ENCODE assay signal across 10 cellular contexts in the genomic region with DNA sequence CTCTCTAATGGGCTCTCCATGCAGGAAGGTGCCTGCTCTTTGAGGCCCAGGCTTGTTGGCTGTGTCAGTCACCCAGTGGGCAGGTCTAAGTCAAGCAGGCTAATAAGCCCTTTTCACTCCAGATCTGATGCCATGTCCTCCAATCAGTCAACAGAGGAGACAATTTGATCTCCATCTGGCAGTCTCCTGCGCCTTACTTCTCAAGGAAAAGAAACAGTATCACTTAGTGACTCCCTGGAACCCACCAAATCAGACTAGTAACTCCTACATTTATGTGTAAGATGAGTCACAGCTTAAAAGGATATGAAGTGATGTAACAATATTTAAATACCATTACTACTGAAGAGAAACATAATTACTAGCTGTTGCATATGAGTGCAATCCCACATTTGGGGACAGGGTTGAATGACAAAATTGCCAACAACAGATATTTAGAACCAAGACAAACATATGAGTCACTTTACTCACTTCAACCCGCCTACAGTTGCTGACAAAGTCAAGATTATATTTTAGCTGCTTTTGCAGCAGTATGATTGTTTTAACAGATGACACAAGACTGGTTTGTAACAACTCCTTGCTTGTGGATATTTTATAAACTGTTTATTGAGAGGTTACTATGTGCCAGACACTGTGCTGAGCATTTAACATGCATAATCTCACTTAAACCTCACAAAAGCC.
DNase-seq lines count a peak whose midpoint lies in the region; ATAC-seq, FAIRE-seq and TF ChIP-seq lines count a peak whose summit lies in the region.
"Had no signal": no experiment of that assay in that cellular context is flagged by ENCODE, and none has a peak within 500 bp of the region (broad histone marks: within the 10 kb centered on the region; RNA-seq: fewer than 3 reads in every experiment).

No MANE protein-coding gene starts in this region.

- POLR2A ChIA-PET in A549 (lab: Yijun Ruan, JAX), result no interaction called here
- POLR2A ChIA-PET in activated CD4-positive, alpha-beta T cell treated with anti-CD3 and anti-CD28 coated beads, Interleukin-2, amount 10 ng/mL, durations not matched to agents 7 days and 5 days (lab: Charles Lee), result no interaction called here

- TF ChIP-seq POLR2A in A549 (IDR thresholded peaks at IDR 0.05; ENCODE audit: low read length), result no peak

- CTCF ChIA-PET in A549 (lab: Yijun Ruan, JAX), result interaction anchor here (0.8 kb wide), 1 partner anchor 23 kb away, joined by 3 read pairs; no protein-coding TSS in a partner anchor
- CTCF ChIA-PET in activated CD4-positive, alpha-beta T cell treated with anti-CD3 and anti-CD28 coated beads, Interleukin-2, amount 10 ng/mL, durations not matched to agents 7 days and 5 days (lab: Charles Lee), result no interaction called here

- H3K27ac Mint-ChIP-seq in activated CD4-positive, alpha-beta T cell treated with anti-CD3 and anti-CD28 coated beads, Interleukin-2, amount 10 ng/mL, durations not matched to agents 7 days and 5 days, result no peak overlapping the region

- TF ChIP-seq CTCF in A549 (IDR thresholded peaks at IDR 0.05) (no peak), foreskin fibroblast (IDR thresholded peaks at IDR 0.05; ENCODE audit: low read depth, low read length) (no peak)

- no peaks in the 10 kb centered on the region for H3K27me3 ChIP-seq in SJCRH30

- H3K9me3 Mint-ChIP-seq in activated CD4-positive, alpha-beta T cell treated with anti-CD3 and anti-CD28 coated beads, Interleukin-2, amount 10 ng/mL, durations not matched to agents 7 days and 5 days, result no peaks in the 10 kb centered on the region

- H3K4me3 Mint-ChIP-seq in activated CD4-positive, alpha-beta T cell treated with anti-CD3 and anti-CD28 coated beads, Interleukin-2, amount 10 ng/mL, durations not matched to agents 7 days and 5 days, result no peak overlapping the region

- peak; percentile 33 to 62; a peak in 4 of 6 replicates for ATAC-seq in A549
- no peak for ATAC-seq in HG02981 (IDR thresholded peaks at IDR 0.05; ENCODE audit: unreplicated experiment)

- 64% methylated on average over 2 of the region's 2 CpGs for WGBS in A549 (ENCODE audit: missing lambda C conversion rate)

- H3K36me3 ChIP-seq in SJCRH30, result no peaks in the 10 kb centered on the region

- no peaks in the 10 kb centered on the region for H3K9me3 ChIP-seq in A549
- H3K9me3 ChIP-seq in SJCRH30 (replicated peaks), result no peaks in the 10 kb centered on the region

- no peaks in the 10 kb centered on the region for H3K36me3 Mint-ChIP-seq in activated CD4-positive, alpha-beta T cell treated with anti-CD3 and anti-CD28 coated beads, Interleukin-2, amount 10 ng/mL, durations not matched to agents 7 days and 5 days (ENCODE audit: low read depth)

- H3K4me2 ChIP-seq in A549, result peak overlapping the region; percentile 53

- peaks cover 4% of the 10 kb centered on the region for H3K27me3 Mint-ChIP-seq in activated CD4-positive, alpha-beta T cell treated with anti-CD3 and anti-CD28 coated beads, Interleukin-2, amount 10 ng/mL, durations not matched to agents 7 days and 5 days

- no peak overlapping the region for H3K4me3 ChIP-seq in A549
- no peak overlapping the region for H3K4me3 ChIP-seq in foreskin fibroblast (ENCODE audit: low read depth in 1 of 2, low read length in 2 of 2)
- H3K4me3 ChIP-seq in SJCRH30, result no peak overlapping the region

- H3K4me1 ChIP-seq in A549, result peaks cover 15% of the 10 kb centered on the region
- no peaks in the 10 kb centered on the region for H3K4me1 ChIP-seq in SJCRH30

- FAIRE-seq in A549 (lab: Jason Lieb, UNC) (no peak), RCC 7860 (lab: Jason Lieb, UNC) (no peak)
- FAIRE-seq: G401.6 had no signal

- no peak for TF ChIP-seq EP300 in A549 (IDR thresholded peaks at IDR 0.05)

- H3K27ac ChIP-seq in A549, result 0 out of 6 replicates have a peak overlapping the region, but pooled peaks of 1 of the 2 experiments have one; percentile 10
- no peak overlapping the region for H3K27ac ChIP-seq in SJCRH30

- no peak for TF ChIP-seq RAD21 in A549 (conservative IDR thresholded peaks at IDR 0.05 in 1 of 2, IDR thresholded peaks at IDR 0.05 in 1 of 2)

- DNase-seq in A549 (ENCODE audit: low read depth in 1 of 2, low spot score in 1 of 2) (no peak), ELR (ENCODE audit: low read depth) (peak; percentile 60), RCC 7860 (ENCODE audit: low spot score) (peak; percentile 15), foreskin fibroblast (peak; percentile 29 to 55), SJCRH30 (no peak), DMS153 (lab: John Stamatoyannopoulos, UW) (no peak)
- no peak for DNase-seq in activated CD4-positive, alpha-beta T cell treated with anti-CD3 and anti-CD28 coated beads, Interleukin-2, amount 10 ng/mL, durations not matched to agents 7 days and 5 days
- DNase-seq: stimulated activated CD4-positive, alpha-beta T cell treated with anti-CD3 and anti-CD28 coated beads, Interleukin-12 subunit alpha, Interleukin-12 subunit beta, amount 100 ng/mL, for 4 hours had no signal

- H3K4me1 Mint-ChIP-seq in activated CD4-positive, alpha-beta T cell treated with anti-CD3 and anti-CD28 coated beads, Interleukin-2, amount 10 ng/mL, durations not matched to agents 7 days and 5 days, result peaks cover 5% of the 10 kb centered on the region

TF ChIP-seq in A549, 52 proteins besides CTCF, POLR2A, EP300 and RAD21:
- TF ChIP-seq RFX5 (IDR thresholded peaks at IDR 0.05) (no peak), POLR2AphosphoS2 (conservative IDR thresholded peaks at IDR 0.05; ENCODE audit: low read length) (no peak), RNF2 (IDR thresholded peaks at IDR 0.05; ENCODE audit: borderline replicate concordance, low read depth) (no peak), FOSB (CRISPR knock-in tag; IDR thresholded peaks at IDR 0.05) (no peak), FOXS1 (CRISPR knock-in tag; IDR thresholded peaks at IDR 0.05) (no peak), FOSL2 (IDR thresholded peaks at IDR 0.05) (no peak), FOSL2 (CRISPR knock-in tag; IDR thresholded peaks at IDR 0.05) (peak; percentile 60), ZC3H11A (IDR thresholded peaks at IDR 0.05) (no peak)
- TF ChIP-seq, protein P1, sequence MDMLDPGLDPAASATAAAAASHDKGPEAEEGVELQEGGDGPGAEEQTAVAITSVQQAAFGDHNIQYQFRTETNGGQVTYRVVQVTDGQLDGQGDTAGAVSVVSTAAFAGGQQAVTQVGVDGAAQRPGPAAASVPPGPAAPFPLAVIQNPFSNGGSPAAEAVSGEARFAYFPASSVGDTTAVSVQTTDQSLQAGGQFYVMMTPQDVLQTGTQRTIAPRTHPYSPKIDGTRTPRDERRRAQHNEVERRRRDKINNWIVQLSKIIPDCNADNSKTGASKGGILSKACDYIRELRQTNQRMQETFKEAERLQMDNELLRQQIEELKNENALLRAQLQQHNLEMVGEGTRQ (IDR thresholded peaks at IDR 0.05), result no peak

Comparison
In these comparisons a context has a peak if more than half of its experiments do, and no peak if none do; other contexts are left out.
1. DNase-seq: peak in ELR (single experiment), RCC 7860 (single experiment) and foreskin fibroblast (2 of 2); none in A549 (0 of 2), SJCRH30 (0 of 2), DMS153 (single experiment) and activated CD4-positive, alpha-beta T cell treated with anti-CD3 and anti-CD28 coated beads, Interleukin-2, amount 10 ng/mL, durations not matched to agents 7 days and 5 days (single experiment).